In genomic region chr2:233040174-233040530, GRCh38 we compare ENCODE assay signal across 2 cellular contexts.
TF ChIP-seq lines count a peak whose summit lies in the region.

No MANE protein-coding gene starts in this region.

TF ChIP-seq in HEK293, 187 proteins besides CTCF, POLR2A, EP300 and RAD21:
- TF ChIP-seq ZNF792 (tag by site-specific recombination; IDR thresholded peaks at IDR 0.05) (no peak), ZNF239 (tag by site-specific recombination; IDR thresholded peaks at IDR 0.05) (0 out of 2 replicates have a peak, but pooled peaks have one; percentile 41)

TF ChIP-seq in K562, 482 proteins besides CTCF, POLR2A, EP300 and RAD21:
- TF ChIP-seq ZNF239 (CRISPR knock-in tag; IDR thresholded peaks at IDR 0.05) (peak; percentile 67), RHOXF2B (CRISPR knock-in tag; conservative IDR thresholded peaks at IDR 0.05) (no peak), CAMTA2 (CRISPR knock-in tag; conservative IDR thresholded peaks at IDR 0.05) (no peak)
